ENCODE assay signal across 14 cellular contexts in genomic region chr4:7874838-7875237, GRCh38.
DNase-seq lines count a peak whose midpoint lies in the region; ATAC-seq, FAIRE-seq and TF ChIP-seq lines count a peak whose summit lies in the region.
"Had no signal": no experiment of that assay in that cellular context is flagged by ENCODE, and none has a peak within 500 bp of the region (broad histone marks: within the 10 kb centered on the region; RNA-seq: fewer than 3 reads in every experiment).

No MANE protein-coding gene starts in this region.

- H3K27ac ChIP-seq in HepG2 (ENCODE audit: extremely low read length, insufficient read depth, low read length) (no peak overlapping the region), right lobe of liver (no peak overlapping the region)
- H3K27ac ChIP-seq: 22Rv1; BLaER1 treated with 17β-estradiol and CSF1 and Interleukin-3, amounts not matched to agents 10 nM and 100 nM had no signal

- H3K4me3 Mint-ChIP-seq in chondrocyte (ENCODE audit: unreplicated experiment) = no peak overlapping the region
- no peak overlapping the region for H3K4me3 Mint-ChIP-seq in osteocyte (ENCODE audit: unreplicated experiment)

- H3K27me3 ChIP-seq in HepG2 (ENCODE audit: control insufficient read depth in 1 of 2, insufficient read depth in 2 of 2, low read length in 2 of 2) (no peaks in the 10 kb centered on the region), right lobe of liver (no peaks in the 10 kb centered on the region)
- H3K27me3 ChIP-seq: BLaER1 treated with 17β-estradiol and CSF1 and Interleukin-3, amounts not matched to agents 10 nM and 100 nM had no signal

- H3K9ac ChIP-seq in HepG2 (ENCODE audit: insufficient read depth, low read depth, low read length) = no peak overlapping the region
- H3K9ac ChIP-seq: BLaER1 treated with 17β-estradiol and CSF1 and Interleukin-3, amounts not matched to agents 10 nM and 100 nM; GM23248 had no signal

- peaks cover 21% of the 10 kb centered on the region for H3K4me1 ChIP-seq in HepG2 (ENCODE audit: insufficient read depth, low read length)
- H3K4me1 ChIP-seq in right lobe of liver = no peaks in the 10 kb centered on the region

- no peak for TF ChIP-seq CTCF in HepG2 (CRISPR knock-in tag; IDR thresholded peaks at IDR 0.05)
- TF ChIP-seq CTCF in right lobe of liver (IDR thresholded peaks at IDR 0.05) = no peak
- TF ChIP-seq CTCF in chondrocyte (IDR thresholded peaks at IDR 0.05) = no peak
- TF ChIP-seq CTCF in osteocyte (IDR thresholded peaks at IDR 0.05) = no peak

- FAIRE-seq in HepG2 (lab: Jason Lieb, UNC) = no peak
- FAIRE-seq: H54 had no signal

- no peak overlapping the region for H3K4me2 ChIP-seq in HepG2 (ENCODE audit: low read depth, low read length)
- H3K4me2 ChIP-seq: BLaER1 treated with 17β-estradiol and CSF1 and Interleukin-3, amounts not matched to agents 10 nM and 100 nM had no signal

- no peak for TF ChIP-seq POLR2A in HepG2 (IDR thresholded peaks at IDR 0.05; ENCODE audit: insufficient read depth in 1 of 2, low read depth in 2 of 2, low read length in 2 of 2)
- no peak for TF ChIP-seq POLR2A in right lobe of liver (IDR thresholded peaks at IDR 0.05)

- TF ChIP-seq EP300 in HepG2 (IDR thresholded peaks at IDR 0.05; ENCODE audit: low read depth in 2 of 2, low read length in 2 of 2) = no peak
- TF ChIP-seq EP300 in HepG2 (CRISPR knock-in tag; IDR thresholded peaks at IDR 0.05; ENCODE audit: borderline replicate concordance) = no peak

- H3K36me3 Mint-ChIP-seq in chondrocyte (ENCODE audit: low read depth) = peaks cover 1% of the 10 kb centered on the region
- peaks cover 12% of the 10 kb centered on the region for H3K36me3 Mint-ChIP-seq in osteocyte (ENCODE audit: unreplicated experiment)

- ATAC-seq in HepG2 (no peak), right lobe of liver (no peak), GM18511 (IDR thresholded peaks at IDR 0.05; ENCODE audit: unreplicated experiment) (no peak)
- ATAC-seq: HCT116 had no signal

- no peak overlapping the region for H2AFZ ChIP-seq in HepG2 (ENCODE audit: low read length)
- H2AFZ ChIP-seq: GM23248 had no signal

- POLR2A ChIA-PET in HepG2 (lab: Yijun Ruan, JAX) = no interaction called here

- peaks cover 0 to 6% of the 10 kb centered on the region in 2 experiments; a peak in 2 of 5 replicates for H3K36me3 ChIP-seq in HepG2 (replicated peaks in 1 of 2; ENCODE audit: control insufficient read depth in 1 of 2, insufficient read depth in 2 of 2, low read length in 2 of 2)
- H3K36me3 ChIP-seq in right lobe of liver = no peaks in the 10 kb centered on the region

- H3K79me2 ChIP-seq in HepG2 (ENCODE audit: insufficient read depth, low read length) = peaks cover 5% of the 10 kb centered on the region

- no peak for DNase-seq in HepG2 (ENCODE audit: low spot score)
- DNase-seq in right lobe of liver = no peak
- DNase-seq in chondrocyte (ENCODE audit: low spot score) = no peak
- DNase-seq in osteocyte (ENCODE audit: extremely low spot score, unreplicated experiment) = no peak
- no peak for DNase-seq in DMS153 (lab: John Stamatoyannopoulos, UW)
- DNase-seq in nucleus accumbens (lab: John Stamatoyannopoulos, UW) = no peak
- DNase-seq: ACHN; CD4-positive, CD25-positive, alpha-beta regulatory T cell; GM23248 had no signal

- no peak for TF ChIP-seq RAD21 in HepG2 (CRISPR knock-in tag; IDR thresholded peaks at IDR 0.05)

- in situ Hi-C loops in HepG2 (cut with HindIII; ENCODE audit: extremely low pct_ligation_motif_present, low pct_unique_long_range_greater_than_20kb) = no loop called here

- H3K4me1 Mint-ChIP-seq in chondrocyte (ENCODE audit: low read depth) = peaks cover 89% of the 10 kb centered on the region
- H3K4me1 Mint-ChIP-seq in osteocyte (ENCODE audit: unreplicated experiment) = peaks cover 82% of the 10 kb centered on the region

- H3K4me3 ChIP-seq in HepG2 (replicated peaks in 1 of 3; ENCODE audit: insufficient read depth in 1 of 3, low read depth in 2 of 3, low read length in 3 of 3) (no peak overlapping the region), right lobe of liver (no peak overlapping the region)
- H3K4me3 ChIP-seq: BLaER1 treated with 17β-estradiol and CSF1 and Interleukin-3, amounts not matched to agents 10 nM and 100 nM; GM23248 had no signal

- no peaks in the 10 kb centered on the region for H3K27me3 Mint-ChIP-seq in chondrocyte (ENCODE audit: low read depth)
- H3K27me3 Mint-ChIP-seq in osteocyte (ENCODE audit: unreplicated experiment) = no peaks in the 10 kb centered on the region
- H3K27me3 Mint-ChIP-seq: CD4-positive, CD25-positive, alpha-beta regulatory T cell had no signal

- intact Hi-C loops in HepG2 (cut with micrococcal nuclease; ENCODE audit: unreplicated experiment) (loop anchor here (10.0 kb wide), 1 partner anchor 110 kb away; no protein-coding TSS in a partner anchor), right lobe of liver (cut with DNase I) (no loop called here)

- 100% methylated on average over 3 of the region's 3 CpGs for WGBS in HepG2 (ENCODE audit: low lambda C conversion rate)
- 69% methylated on average over 3 of the region's 3 CpGs for WGBS in right lobe of liver (ENCODE audit: insufficient coverage, low coverage, low lambda C conversion rate, missing lambda C conversion rate)

- no peaks in the 10 kb centered on the region for H3K9me3 Mint-ChIP-seq in chondrocyte (ENCODE audit: low read depth)
- H3K9me3 Mint-ChIP-seq in osteocyte (ENCODE audit: unreplicated experiment) = no peaks in the 10 kb centered on the region
- H3K9me3 Mint-ChIP-seq: CD4-positive, CD25-positive, alpha-beta regulatory T cell had no signal

- peak overlapping the region; percentile 89 for H3K27ac Mint-ChIP-seq in chondrocyte (ENCODE audit: unreplicated experiment)
- peak overlapping the region; percentile 4 for H3K27ac Mint-ChIP-seq in osteocyte (ENCODE audit: unreplicated experiment)
- H3K27ac Mint-ChIP-seq: CD4-positive, CD25-positive, alpha-beta regulatory T cell had no signal

- no peaks in the 10 kb centered on the region for H3K9me3 ChIP-seq in HepG2 (ENCODE audit: low read length)
- no peaks in the 10 kb centered on the region for H3K9me3 ChIP-seq in right lobe of liver

- BruUV-seq in HepG2 (replicated peaks; lab: Mats Ljungman, UMichigan) = no TSS peak

- CTCF ChIA-PET in HepG2 (lab: Yijun Ruan, JAX; ENCODE audit: low intra/inter-chr PET ratio, low total read pairs) = no interaction called here

- H4K20me1 ChIP-seq in HepG2 (ENCODE audit: insufficient read depth, low read length) = no peaks in the 10 kb centered on the region

TF ChIP-seq in HepG2, 621 proteins besides CTCF, POLR2A, EP300 and RAD21 (continues in another document):
- TF ChIP-seq MNT (IDR thresholded peaks at IDR 0.05) (no peak), MAFK (conservative IDR thresholded peaks at IDR 0.05 in 1 of 2, IDR thresholded peaks at IDR 0.05 in 1 of 2; ENCODE audit: low read length in 2 of 2) (peak; percentile 83 to 91), MED8 (CRISPR knock-in tag; IDR thresholded peaks at IDR 0.05; ENCODE audit: insufficient replicate concordance) (no peak), THRA (CRISPR knock-in tag; IDR thresholded peaks at IDR 0.05; ENCODE audit: borderline replicate concordance) (no peak), ZNF547 (CRISPR knock-in tag; IDR thresholded peaks at IDR 0.05) (no peak), KDM5A (IDR thresholded peaks at IDR 0.05; ENCODE audit: borderline replicate concordance, low read length) (no peak), TBP (CRISPR knock-in tag; IDR thresholded peaks at IDR 0.05) (no peak), TERF1 (CRISPR knock-in tag; IDR thresholded peaks at IDR 0.05) (no peak), ZNF17 (CRISPR knock-in tag; IDR thresholded peaks at IDR 0.05) (no peak), MAFF (IDR thresholded peaks at IDR 0.05; ENCODE audit: low read depth, low read length) (peak; percentile 74), DPF2 (CRISPR knock-in tag; IDR thresholded peaks at IDR 0.05; ENCODE audit: borderline replicate concordance, low read depth) (no peak), ZNF776 (CRISPR knock-in tag; IDR thresholded peaks at IDR 0.05) (no peak)
